In the genomic region with DNA sequence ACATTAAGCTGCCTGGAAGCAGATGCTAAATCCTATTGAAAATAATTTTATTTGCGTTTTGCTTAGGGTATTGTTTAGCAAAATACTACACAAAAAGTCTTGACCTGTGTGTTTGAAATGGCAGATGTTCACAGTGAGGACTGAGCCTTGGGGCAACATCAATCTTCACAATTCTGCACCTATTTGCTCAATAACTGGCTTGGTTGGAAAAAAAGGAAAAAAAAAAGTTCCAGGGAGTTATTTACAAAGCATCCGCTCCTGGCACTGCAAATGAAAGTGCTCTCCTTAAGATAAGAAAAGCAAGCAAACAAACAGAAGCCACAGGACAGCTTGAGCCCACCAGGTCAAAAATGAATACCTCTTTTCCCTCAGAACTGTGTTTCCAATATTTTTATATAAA, we compare ENCODE assay signal across 14 cellular contexts.
DNase-seq lines count a peak whose midpoint lies in the region; ATAC-seq and TF ChIP-seq lines count a peak whose summit lies in the region.
"Had no signal": no experiment of that assay in that cellular context is flagged by ENCODE, and none has a peak within 500 bp of the region (broad histone marks: within the 10 kb centered on the region; RNA-seq: fewer than 3 reads in every experiment).

No MANE protein-coding gene starts in this region.

- H3K27ac ChIP-seq in SK-N-SH (ENCODE audit: low read depth in 2 of 2, low read length in 1 of 2) = peak overlapping the region in 1 of 2 experiments; percentile 14; a peak in 1 of 4 replicates
- no peak overlapping the region for H3K27ac ChIP-seq in esophagus muscularis mucosa (replicated peaks in 1 of 4)
- no peak overlapping the region for H3K27ac ChIP-seq in esophagus squamous epithelium
- H3K27ac ChIP-seq: GM23248 had no signal

- H2AFZ ChIP-seq in SK-N-SH (ENCODE audit: low read depth) = no peak overlapping the region
- H2AFZ ChIP-seq: GM23248 had no signal

- CTCF ChIA-PET in SK-N-SH (lab: Yijun Ruan, JAX) = interaction anchor here (1.1 kb wide), 1 partner anchor 78 kb away, joined by 6 read pairs; a partner anchor contains a TSS

- peaks cover 5% of the 10 kb centered on the region for H3K36me3 Mint-ChIP-seq in progenitor cell of endocrine pancreas (ENCODE audit: insufficient read depth)

- peak overlapping the region; percentile 75 for H3K27ac Mint-ChIP-seq in progenitor cell of endocrine pancreas

- intact Hi-C loops in esophagus muscularis mucosa (cut with DNase I) (no loop called here), esophagus squamous epithelium (cut with DNase I) (no loop called here)

- H3K9me3 ChIP-seq in SK-N-SH = no peaks in the 10 kb centered on the region
- H3K9me3 ChIP-seq in esophagus muscularis mucosa = peaks cover 0 to 18% (median 0%) of the 10 kb centered on the region in 4 donors
- peaks cover 0 to 15% (median 0%) of the 10 kb centered on the region in 3 donors for H3K9me3 ChIP-seq in esophagus squamous epithelium
- H3K9me3 ChIP-seq: Caco-2 had no signal

- POLR2A ChIA-PET in SK-N-SH (lab: Yijun Ruan, JAX) = interaction anchor here (0.7 kb wide), 1 partner anchor 153 kb away, joined by 3 read pairs; no protein-coding TSS in a partner anchor

- no peak for ATAC-seq in SK-N-SH treated with all-trans-retinoic acid at 6 μM for 48 hours

- WGBS in SK-N-SH (ENCODE audit: low lambda C conversion rate) = 51% methylated on average over 2 of the region's 2 CpGs
- WGBS in esophagus muscularis mucosa = 72% methylated on average over 2 of the region's 2 CpGs
- WGBS in esophagus squamous epithelium, 2 donors = 60 to 80% methylated on average over 2 of the region's 2 CpGs

- no peaks in the 10 kb centered on the region for H3K36me3 ChIP-seq in SK-N-SH (replicated peaks in 1 of 2; ENCODE audit: control insufficient read depth in 1 of 2, insufficient read depth in 2 of 2, low read length in 1 of 2)
- H3K36me3 ChIP-seq in esophagus muscularis mucosa = no peaks in the 10 kb centered on the region
- H3K36me3 ChIP-seq in esophagus squamous epithelium = no peaks in the 10 kb centered on the region

- H3K27me3 ChIP-seq in SK-N-SH (ENCODE audit: insufficient read depth) (no peaks in the 10 kb centered on the region), esophagus muscularis mucosa (no peaks in the 10 kb centered on the region), esophagus squamous epithelium (no peaks in the 10 kb centered on the region)

- peaks cover 9% of the 10 kb centered on the region for H3K9me3 Mint-ChIP-seq in progenitor cell of endocrine pancreas (ENCODE audit: low read depth)

- TF ChIP-seq EP300 in SK-N-SH (IDR thresholded peaks at IDR 0.05; ENCODE audit: borderline replicate concordance in 1 of 2, low read depth in 1 of 2, low read length in 1 of 2) = no peak
- no peak for TF ChIP-seq EP300 in esophagus muscularis mucosa (IDR thresholded peaks at IDR 0.05)

- TF ChIP-seq CTCF in SK-N-SH (IDR thresholded peaks at IDR 0.05) (no peak), progenitor cell of endocrine pancreas (IDR thresholded peaks at IDR 0.05; ENCODE audit: unreplicated experiment) (no peak), esophagus muscularis mucosa (IDR thresholded peaks at IDR 0.05) (no peak), esophagus squamous epithelium (IDR thresholded peaks at IDR 0.05) (no peak)

- no peaks in the 10 kb centered on the region for H4K20me1 ChIP-seq in SK-N-SH (ENCODE audit: insufficient read depth)

- H3K79me2 ChIP-seq in SK-N-SH (ENCODE audit: insufficient read depth) = no peaks in the 10 kb centered on the region; the same call in 1 of the 2 replicates

- DNase-seq in SK-N-SH (no peak), NCI-H146 treated with DMSO at 0.1 percent for 48 hours (lab: John Stamatoyannopoulos, UW; ENCODE audit: unreplicated experiment) (peak; percentile 90), NCI-H774 (lab: John Stamatoyannopoulos, UW) (peak; percentile 60), progenitor cell of endocrine pancreas (ENCODE audit: low spot score, unreplicated experiment) (no peak), esophagus muscularis mucosa (ENCODE audit: extremely low spot score) (no peak), COLO668 (lab: John Stamatoyannopoulos, UW; ENCODE audit: unreplicated experiment) (no peak), esophagus squamous epithelium (lab: John Stamatoyannopoulos, UW) (no peak)
- DNase-seq: AML-193, GM23248, NCI-H187 treated with DMSO at 0.1 percent for 48 hours, NCI-H2171 treated with DMSO at 0.1 percent for 48 hours, NCI-H526 treated with DMSO at 0.1 percent for 48 hours had no signal

- no peaks in the 10 kb centered on the region for H3K27me3 Mint-ChIP-seq in progenitor cell of endocrine pancreas

- H3K9me2 ChIP-seq in SK-N-SH = no peaks in the 10 kb centered on the region

- no peak for TF ChIP-seq POLR2A in esophagus muscularis mucosa (IDR thresholded peaks at IDR 0.05; ENCODE audit: low read depth)
- no peak for TF ChIP-seq POLR2A in esophagus squamous epithelium (IDR thresholded peaks at IDR 0.05)

- no peak for TF ChIP-seq RAD21 in SK-N-SH (IDR thresholded peaks at IDR 0.05; ENCODE audit: low read length)

- H3K4me3 ChIP-seq in SK-N-SH (ENCODE audit: low read depth in 2 of 2, low read length in 1 of 2) = no peak overlapping the region
- no peak overlapping the region for H3K4me3 ChIP-seq in esophagus muscularis mucosa
- no peak overlapping the region for H3K4me3 ChIP-seq in esophagus squamous epithelium
- H3K4me3 ChIP-seq: GM23248 had no signal

- H3K4me2 ChIP-seq in SK-N-SH = no peak overlapping the region

- peaks cover 31% of the 10 kb centered on the region for H3K4me1 Mint-ChIP-seq in progenitor cell of endocrine pancreas (ENCODE audit: low read depth)

- peaks cover 3 to 9% of the 10 kb centered on the region in 2 experiments; a peak in 3 of 4 replicates for H3K4me1 ChIP-seq in SK-N-SH (ENCODE audit: control insufficient read depth in 1 of 2, insufficient read depth in 2 of 2, low read depth in 1 of 2, low read length in 1 of 2)
- H3K4me1 ChIP-seq in esophagus muscularis mucosa = peaks cover 0 to 5% (median 1%) of the 10 kb centered on the region in 4 donors
- peaks cover 0 to 5% (median 0%) of the 10 kb centered on the region in 3 donors for H3K4me1 ChIP-seq in esophagus squamous epithelium
- H3K4me1 ChIP-seq: Caco-2 had no signal

- H3K9ac ChIP-seq in SK-N-SH = no peak overlapping the region
- H3K9ac ChIP-seq: GM23248 had no signal

- H3F3A ChIP-seq in SK-N-SH (replicated peaks; ENCODE audit: insufficient read depth) = peaks cover 4% of the 10 kb centered on the region

- peak overlapping the region; percentile 17 for H3K4me3 Mint-ChIP-seq in progenitor cell of endocrine pancreas (ENCODE audit: low read depth)

TF ChIP-seq in SK-N-SH, 30 proteins besides CTCF, POLR2A, EP300 and RAD21:
- peak; percentile 28; the same call in 1 of the 2 replicates for TF ChIP-seq RCOR1 (IDR thresholded peaks at IDR 0.05; ENCODE audit: low read length)
- no peak for TF ChIP-seq FOXM1 (IDR thresholded peaks at IDR 0.05; ENCODE audit: low read depth)
- TF ChIP-seq SMC3 (IDR thresholded peaks at IDR 0.05; ENCODE audit: low read depth, low read length) = no peak

TF ChIP-seq in SK-N-SH treated with all-trans-retinoic acid at 6 μM for 48 hours, 23 proteins besides CTCF, POLR2A, EP300 and RAD21:
- TF ChIP-seq, protein P1, sequence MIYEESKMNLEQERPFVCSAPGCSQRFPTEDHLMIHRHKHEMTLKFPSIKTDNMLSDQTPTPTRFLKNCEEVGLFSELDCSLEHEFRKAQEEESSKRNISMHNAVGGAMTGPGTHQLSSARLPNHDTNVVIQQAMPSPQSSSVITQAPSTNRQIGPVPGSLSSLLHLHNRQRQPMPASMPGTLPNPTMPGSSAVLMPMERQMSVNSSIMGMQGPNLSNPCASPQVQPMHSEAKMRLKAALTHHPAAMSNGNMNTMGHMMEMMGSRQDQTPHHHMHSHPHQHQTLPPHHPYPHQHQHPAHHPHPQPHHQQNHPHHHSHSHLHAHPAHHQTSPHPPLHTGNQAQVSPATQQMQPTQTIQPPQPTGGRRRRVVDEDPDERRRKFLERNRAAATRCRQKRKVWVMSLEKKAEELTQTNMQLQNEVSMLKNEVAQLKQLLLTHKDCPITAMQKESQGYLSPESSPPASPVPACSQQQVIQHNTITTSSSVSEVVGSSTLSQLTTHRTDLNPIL (CRISPR knock-in tag; IDR thresholded peaks at IDR 0.05; ENCODE audit: low read depth) = no peak
- TF ChIP-seq ESRRG (CRISPR knock-in tag; IDR thresholded peaks at IDR 0.05) = no peak
- TF ChIP-seq, protein P2, sequence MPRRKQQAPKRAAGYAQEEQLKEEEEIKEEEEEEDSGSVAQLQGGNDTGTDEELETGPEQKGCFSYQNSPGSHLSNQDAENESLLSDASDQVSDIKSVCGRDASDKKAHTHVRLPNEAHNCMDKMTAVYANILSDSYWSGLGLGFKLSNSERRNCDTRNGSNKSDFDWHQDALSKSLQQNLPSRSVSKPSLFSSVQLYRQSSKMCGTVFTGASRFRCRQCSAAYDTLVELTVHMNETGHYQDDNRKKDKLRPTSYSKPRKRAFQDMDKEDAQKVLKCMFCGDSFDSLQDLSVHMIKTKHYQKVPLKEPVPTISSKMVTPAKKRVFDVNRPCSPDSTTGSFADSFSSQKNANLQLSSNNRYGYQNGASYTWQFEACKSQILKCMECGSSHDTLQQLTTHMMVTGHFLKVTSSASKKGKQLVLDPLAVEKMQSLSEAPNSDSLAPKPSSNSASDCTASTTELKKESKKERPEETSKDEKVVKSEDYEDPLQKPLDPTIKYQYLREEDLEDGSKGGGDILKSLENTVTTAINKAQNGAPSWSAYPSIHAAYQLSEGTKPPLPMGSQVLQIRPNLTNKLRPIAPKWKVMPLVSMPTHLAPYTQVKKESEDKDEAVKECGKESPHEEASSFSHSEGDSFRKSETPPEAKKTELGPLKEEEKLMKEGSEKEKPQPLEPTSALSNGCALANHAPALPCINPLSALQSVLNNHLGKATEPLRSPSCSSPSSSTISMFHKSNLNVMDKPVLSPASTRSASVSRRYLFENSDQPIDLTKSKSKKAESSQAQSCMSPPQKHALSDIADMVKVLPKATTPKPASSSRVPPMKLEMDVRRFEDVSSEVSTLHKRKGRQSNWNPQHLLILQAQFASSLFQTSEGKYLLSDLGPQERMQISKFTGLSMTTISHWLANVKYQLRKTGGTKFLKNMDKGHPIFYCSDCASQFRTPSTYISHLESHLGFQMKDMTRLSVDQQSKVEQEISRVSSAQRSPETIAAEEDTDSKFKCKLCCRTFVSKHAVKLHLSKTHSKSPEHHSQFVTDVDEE (CRISPR knock-in tag; IDR thresholded peaks at IDR 0.05) = no peak
- no peak for TF ChIP-seq ZFP3 (CRISPR knock-in tag; IDR thresholded peaks at IDR 0.05)
- TF ChIP-seq SNAI2 (CRISPR knock-in tag; IDR thresholded peaks at IDR 0.05) = no peak
- TF ChIP-seq OSR1 (CRISPR knock-in tag; IDR thresholded peaks at IDR 0.05) = no peak
- no peak for TF ChIP-seq GLIS3 (CRISPR knock-in tag; IDR thresholded peaks at IDR 0.05)

Comparison
In these comparisons a context has a peak if more than half of its experiments do, and no peak if none do; other contexts are left out.
1. DNase-seq: peak in NCI-H146 treated with DMSO at 0.1 percent for 48 hours (single experiment) and NCI-H774 (single experiment); none in SK-N-SH (single experiment), progenitor cell of endocrine pancreas (single experiment), esophagus muscularis mucosa (single experiment), COLO668 (single experiment) and esophagus squamous epithelium (single experiment).